9 cellular contexts compared by ENCODE assay signal in genomic region chr3:72892081-72892763, GRCh38. TPM values are rescaled to one million over a fixed set of nuclear protein-coding genes. Genes with fewer than 3 reads are reported as not detected.
DNase-seq lines count a peak whose midpoint lies in the region; ATAC-seq and TF ChIP-seq lines count a peak whose summit lies in the region.
"Had no signal": no experiment of that assay in that cellular context is flagged by ENCODE, and none has a peak within 500 bp of the region (broad histone marks: within the 10 kb centered on the region; RNA-seq: fewer than 3 reads in every experiment).

No MANE protein-coding gene starts in this region.

- no peak for ATAC-seq in HG02763 (IDR thresholded peaks at IDR 0.05; ENCODE audit: unreplicated experiment)

- H3K4me3 ChIP-seq in adrenal gland (no peak overlapping the region), skeletal muscle cell (ENCODE audit: low read depth, low read length) (no peak overlapping the region), WERI-Rb-1 (ENCODE audit: low read depth, low read length) (no peak overlapping the region)
- no peak overlapping the region for H3K4me3 ChIP-seq in CD8-positive, alpha-beta memory T cell (ENCODE audit: low read length)

- H3K36me3 ChIP-seq in adrenal gland (replicated peaks in 1 of 2) (no peaks in the 10 kb centered on the region), WERI-Rb-1 (no peaks in the 10 kb centered on the region)
- no peaks in the 10 kb centered on the region for H3K36me3 ChIP-seq in CD8-positive, alpha-beta memory T cell (ENCODE audit: insufficient read depth, low read length)

- 61 to 67% (median 63%) methylated on average over 4 of the region's 4 CpGs for WGBS in adrenal gland, 4 donors

- H3K27ac ChIP-seq in adrenal gland (peak overlapping the region in 2 of 5 donors; percentile 70 to 79), WERI-Rb-1 (no peak overlapping the region)
- no peak overlapping the region for H3K27ac ChIP-seq in CD8-positive, alpha-beta memory T cell (ENCODE audit: low read depth, low read length)

- peak; percentile 30 for DNase-seq in H4 (ENCODE audit: low spot score)
- DNase-seq in adrenal gland = peak in 4 of 7 donors; percentile 12 to 57 (median 26)
- DNase-seq in head of caudate nucleus = peak in 41 of 42 donors; percentile 26 to 93 (median 76)
- DNase-seq in skeletal muscle cell (ENCODE audit: low read depth) = peak; percentile 90
- no peak for DNase-seq in NCI-H1694 treated with DMSO at 0.1 percent for 48 hours (lab: John Stamatoyannopoulos, UW)
- no peak for DNase-seq in WERI-Rb-1
- DNase-seq in CD8-positive, alpha-beta memory T cell = no peak

- intact Hi-C loops in adrenal gland (cut with DNase I) (no loop called here), head of caudate nucleus (cut with DNase I) (no loop called here)

- POLR2A ChIA-PET in CD8-positive, alpha-beta memory T cell (lab: Charles Lee) = no interaction called here

- no peak overlapping the region for H3K27ac Mint-ChIP-seq in CD8-positive, alpha-beta memory T cell

- CTCF ChIA-PET in CD8-positive, alpha-beta memory T cell (lab: Charles Lee) = no interaction called here

- H3K4me3 Mint-ChIP-seq in CD8-positive, alpha-beta memory T cell = no peak overlapping the region

- TF ChIP-seq CTCF in adrenal gland (IDR thresholded peaks at IDR 0.05) (no peak), WERI-Rb-1 (IDR thresholded peaks at IDR 0.05; ENCODE audit: low read depth, low read length) (no peak)

- H3K9me3 Mint-ChIP-seq in CD8-positive, alpha-beta memory T cell = peaks cover 0 to 2% (median 0%) of the 10 kb centered on the region in 5 donors

- no peaks in the 10 kb centered on the region for H3K36me3 Mint-ChIP-seq in CD8-positive, alpha-beta memory T cell

- no peaks in the 10 kb centered on the region for H3K9me3 ChIP-seq in adrenal gland (replicated peaks in 1 of 3)
- H3K9me3 ChIP-seq in WERI-Rb-1 (ENCODE audit: severe bottlenecking) = no peaks in the 10 kb centered on the region
- no peaks in the 10 kb centered on the region for H3K9me3 ChIP-seq in CD8-positive, alpha-beta memory T cell (ENCODE audit: low read length)

- H3K4me1 Mint-ChIP-seq in CD8-positive, alpha-beta memory T cell = peaks cover 6 to 17% (median 15%) of the 10 kb centered on the region in 3 donors

- peaks cover 15 to 29% of the 10 kb centered on the region in 2 donors for H3K4me1 ChIP-seq in adrenal gland (replicated peaks in 1 of 2)
- H3K4me1 ChIP-seq in CD8-positive, alpha-beta memory T cell (ENCODE audit: insufficient read depth, low read length) = peaks cover 6% of the 10 kb centered on the region

- TF ChIP-seq POLR2A in adrenal gland (IDR thresholded peaks at IDR 0.05) = no peak

- no peaks in the 10 kb centered on the region for H3K27me3 ChIP-seq in adrenal gland
- H3K27me3 ChIP-seq in WERI-Rb-1 (ENCODE audit: insufficient read depth, low read depth, severe bottlenecking) = no peaks in the 10 kb centered on the region
- H3K27me3 ChIP-seq in CD8-positive, alpha-beta memory T cell (ENCODE audit: insufficient read depth, low read length, poor library complexity, severe bottlenecking) = peaks cover 21% of the 10 kb centered on the region

- peaks cover 27 to 73% of the 10 kb centered on the region in 2 donors for H3K27me3 Mint-ChIP-seq in CD8-positive, alpha-beta memory T cell

RNA-seq across cellular contexts. Expression of gene GXYLT2, which starts 4.4 kb away (rescaled TPM):
- total RNA-seq in H4 (2014; rRNA removed; shearing (Covaris generic)) = 14.2 and 16.9 TPM in 2 replicates
- 10 to 100 TPM in 7 of 8 donors, 1 to 10 TPM in 1; 7.8 to 32.5 (median 21.9) TPM for total RNA-seq in adrenal gland
- 1 to 10 TPM; 1.9 to 4.5 (median 2.7) TPM for polyA plus RNA-seq in adrenal gland
- total RNA-seq in CD8-positive, alpha-beta memory T cell = not detected
- not detected for polyA plus RNA-seq in CD8-positive, alpha-beta memory T cell
- total RNA-seq: activated CD8-positive, alpha-beta memory T cell treated with anti-CD3 and anti-CD28 coated beads for 36 hours had no signal

RNA-seq across cellular contexts. Expression of gene SHQ1, which starts 44.0 kb away (rescaled TPM):
- total RNA-seq in H4 (2014; rRNA removed; shearing (Covaris generic)) = 19.5 and 22.3 TPM in 2 replicates
- 10 to 100 TPM; 11.4 to 26.4 (median 15.1) TPM for total RNA-seq in adrenal gland
- polyA plus RNA-seq in adrenal gland = 10 to 100 TPM in 1 of 3 donors, 1 to 10 TPM in 2; 7.2 to 19.0 (median 7.5) TPM
- 10 to 100 TPM; 36.0 to 37.7 TPM for total RNA-seq in CD8-positive, alpha-beta memory T cell
- 44.9 TPM for polyA plus RNA-seq in CD8-positive, alpha-beta memory T cell

Comparison
In these comparisons a context has a peak if more than half of its experiments do, and no peak if none do; other contexts are left out.
1. DNase-seq: peak in H4 (single experiment), adrenal gland (4 of 7), head of caudate nucleus (41 of 42) and skeletal muscle cell (single experiment); none in NCI-H1694 treated with DMSO at 0.1 percent for 48 hours (single experiment), WERI-Rb-1 (single experiment) and CD8-positive, alpha-beta memory T cell (0 of 5).
2. RNA of gene GXYLT2, which starts 4.4 kb away (total RNA-seq): 7.8 to 32.5 TPM in adrenal gland and 14.2 to 16.9 TPM in H4; not detected in CD8-positive, alpha-beta memory T cell; every median in the first group is over 4 times any median in the second.